ENCODE assay signal across 17 cellular contexts in genomic region chr10:98167191-98167590, GRCh38. TPM values are rescaled to one million over a fixed set of nuclear protein-coding genes. Genes with fewer than 3 reads are reported as not detected.
DNase-seq lines count a peak whose midpoint lies in the region; ATAC-seq lines count a peak whose summit lies in the region.
"Had no signal": no experiment of that assay in that cellular context is flagged by ENCODE, and none has a peak within 500 bp of the region (broad histone marks: within the 10 kb centered on the region; RNA-seq: fewer than 3 reads in every experiment).

No MANE protein-coding gene starts in this region.

- H3K4me3 Mint-ChIP-seq in activated CD4-positive, alpha-beta T cell treated with anti-CD3 and anti-CD28 coated beads, Interleukin-2, amount 10 ng/mL, durations not matched to agents 24 days and 14 days, result no peak overlapping the region
- H3K4me3 Mint-ChIP-seq: activated T-cell treated with anti-CD3 and anti-CD28 coated beads, Interleukin-2, amount 50 U/mL, for 24 hours; CD8-positive, alpha-beta T cell; T-helper 17 cell had no signal

- ATAC-seq in GM19324 (IDR thresholded peaks at IDR 0.05; ENCODE audit: low FRiP score, unreplicated experiment) (peak; percentile 72), HG02763 (IDR thresholded peaks at IDR 0.05; ENCODE audit: unreplicated experiment) (peak; percentile 40), HG03457 (IDR thresholded peaks at IDR 0.05; ENCODE audit: unreplicated experiment) (peak; percentile 40), HG03045 (IDR thresholded peaks at IDR 0.05; ENCODE audit: unreplicated experiment) (no peak)
- ATAC-seq: CD8-positive, alpha-beta T cell; gastroesophageal sphincter; T-helper 17 cell had no signal

- no peaks in the 10 kb centered on the region for H3K27me3 ChIP-seq in BLaER1
- H3K27me3 ChIP-seq: gastroesophageal sphincter had no signal

- H3K4me2 ChIP-seq in BLaER1, result peak overlapping the region; percentile 72

- H3K9ac ChIP-seq in BLaER1, result peak overlapping the region; percentile 60
- H3K9ac ChIP-seq: parathyroid adenoma had no signal

- no peak for DNase-seq in activated CD4-positive, alpha-beta T cell treated with anti-CD3 and anti-CD28 coated beads, Interleukin-2, amount 10 ng/mL, durations not matched to agents 24 days and 14 days
- no peak for DNase-seq in middle frontal gyrus (ENCODE audit: extremely low spot score, low spot score)
- DNase-seq in NCI-H1092 (lab: John Stamatoyannopoulos, UW), result no peak
- DNase-seq: activated CD4-positive, alpha-beta T cell treated with anti-CD3 and anti-CD28 coated beads for 48 hours; activated T-cell treated with anti-CD3 and anti-CD28 coated beads, Interleukin-2, amount 50 U/mL, for 24 hours; CD8-positive, alpha-beta T cell; NCI-H510A; substantia nigra; T-helper 17 cell had no signal

- no peaks in the 10 kb centered on the region for H3K9me3 ChIP-seq in BLaER1
- H3K9me3 ChIP-seq: gastroesophageal sphincter had no signal

- peak overlapping the region; percentile 43 for H3K4me3 ChIP-seq in BLaER1
- H3K4me3 ChIP-seq: gastroesophageal sphincter had no signal

- H3K9me3 Mint-ChIP-seq in activated CD4-positive, alpha-beta T cell treated with anti-CD3 and anti-CD28 coated beads, Interleukin-2, amount 10 ng/mL, durations not matched to agents 24 days and 14 days, result no peaks in the 10 kb centered on the region
- H3K9me3 Mint-ChIP-seq: activated T-cell treated with anti-CD3 and anti-CD28 coated beads, Interleukin-2, amount 50 U/mL, for 24 hours; CD8-positive, alpha-beta T cell had no signal

- peak overlapping the region; percentile 89 for H3K27ac ChIP-seq in BLaER1
- H3K27ac ChIP-seq: gastroesophageal sphincter, HL-60, parathyroid adenoma had no signal

- peaks cover 96% of the 10 kb centered on the region for H3K4me1 ChIP-seq in BLaER1

- H3K27me3 Mint-ChIP-seq in activated CD4-positive, alpha-beta T cell treated with anti-CD3 and anti-CD28 coated beads, Interleukin-2, amount 10 ng/mL, durations not matched to agents 24 days and 14 days, result no peaks in the 10 kb centered on the region
- H3K27me3 Mint-ChIP-seq: activated T-cell treated with anti-CD3 and anti-CD28 coated beads, Interleukin-2, amount 50 U/mL, for 24 hours; T-helper 17 cell had no signal

- H4K20me1 ChIP-seq in BLaER1, result no peaks in the 10 kb centered on the region

- H3K4me1 Mint-ChIP-seq in activated CD4-positive, alpha-beta T cell treated with anti-CD3 and anti-CD28 coated beads, Interleukin-2, amount 10 ng/mL, durations not matched to agents 24 days and 14 days, result peaks cover 7% of the 10 kb centered on the region

- no peak overlapping the region for H3K27ac Mint-ChIP-seq in activated CD4-positive, alpha-beta T cell treated with anti-CD3 and anti-CD28 coated beads, Interleukin-2, amount 10 ng/mL, durations not matched to agents 24 days and 14 days
- H3K27ac Mint-ChIP-seq: activated T-cell treated with anti-CD3 and anti-CD28 coated beads, Interleukin-2, amount 50 U/mL, for 24 hours had no signal

- intact Hi-C loops in activated CD4-positive, alpha-beta T cell treated with anti-CD3 and anti-CD28 coated beads, Interleukin-2, amount 10 ng/mL, durations not matched to agents 24 days and 14 days (cut with micrococcal nuclease), result no loop called here

- H3K36me3 ChIP-seq in BLaER1, result peaks cover 44% of the 10 kb centered on the region

- peaks cover 33% of the 10 kb centered on the region for H3K36me3 Mint-ChIP-seq in activated CD4-positive, alpha-beta T cell treated with anti-CD3 and anti-CD28 coated beads, Interleukin-2, amount 10 ng/mL, durations not matched to agents 24 days and 14 days (ENCODE audit: low read depth)

RNA-seq across cellular contexts. Expression of gene R3HCC1L, which starts 32.7 kb away (rescaled TPM):
- total RNA-seq in activated CD4-positive, alpha-beta T cell treated with anti-CD3 and anti-CD28 coated beads, Interleukin-2, amount 10 ng/mL, durations not matched to agents 24 days and 14 days, result 17.6 and 19.3 TPM in 2 replicates
